ENCODE assay signal across 1 cellular context in genomic region chr17:55433629-55434422, GRCh38.
TF ChIP-seq lines count a peak whose summit lies in the region.

No MANE protein-coding gene starts in this region.

TF ChIP-seq in HepG2, 621 proteins besides CTCF, POLR2A, EP300 and RAD21 (continued from another document and continues in another):
- TF ChIP-seq ZNF597 (CRISPR knock-in tag; IDR thresholded peaks at IDR 0.05): no peak
- TF ChIP-seq LCORL (IDR thresholded peaks at IDR 0.05): no peak
- TF ChIP-seq LCORL (CRISPR knock-in tag; IDR thresholded peaks at IDR 0.05): no peak
- TF ChIP-seq SP140L (CRISPR knock-in tag; IDR thresholded peaks at IDR 0.05; ENCODE audit: borderline replicate concordance): peak; percentile 29; the same call in 1 of the 2 replicates
- peak; percentile 36; the same call in 1 of the 2 replicates for TF ChIP-seq POGZ (CRISPR knock-in tag; IDR thresholded peaks at IDR 0.05)
- TF ChIP-seq DNMT1 (CRISPR knock-in tag; IDR thresholded peaks at IDR 0.05): 0 out of 2 replicates have a peak, but pooled peaks have one; percentile 39
- TF ChIP-seq XBP1 (CRISPR knock-in tag; IDR thresholded peaks at IDR 0.05): no peak
- TF ChIP-seq ZNF296 (CRISPR knock-in tag; conservative IDR thresholded peaks at IDR 0.05): no peak
- TF ChIP-seq ZNF30 (CRISPR knock-in tag; IDR thresholded peaks at IDR 0.05): no peak
- TF ChIP-seq ZMYM2 (CRISPR knock-in tag; IDR thresholded peaks at IDR 0.05): peak; percentile 71; the same call in 1 of the 2 replicates
- no peak; the same call in 1 of the 2 replicates for TF ChIP-seq ZNF747 (CRISPR knock-in tag; IDR thresholded peaks at IDR 0.05; ENCODE audit: borderline replicate concordance)
- peak; percentile 74; the same call in 1 of the 2 replicates for TF ChIP-seq ZNF331 (CRISPR knock-in tag; IDR thresholded peaks at IDR 0.05)
- TF ChIP-seq SMAD9 (CRISPR knock-in tag; IDR thresholded peaks at IDR 0.05): no peak
- TF ChIP-seq ZNF616 (CRISPR knock-in tag; IDR thresholded peaks at IDR 0.05; ENCODE audit: low read depth): no peak
- no peak for TF ChIP-seq ONECUT2 (CRISPR knock-in tag; IDR thresholded peaks at IDR 0.05)
- peak; percentile 34; the same call in 1 of the 2 replicates for TF ChIP-seq ZNF710 (CRISPR knock-in tag; IDR thresholded peaks at IDR 0.05; ENCODE audit: borderline replicate concordance)
- TF ChIP-seq PPARG (CRISPR knock-in tag; conservative IDR thresholded peaks at IDR 0.05): peak; percentile 82
- 0 out of 2 replicates have a peak, but pooled peaks have one; percentile 51 for TF ChIP-seq MEIS1 (CRISPR knock-in tag; IDR thresholded peaks at IDR 0.05; ENCODE audit: borderline replicate concordance)
- TF ChIP-seq RCOR2 (CRISPR knock-in tag; IDR thresholded peaks at IDR 0.05): peak; percentile 70
- TF ChIP-seq, protein P1, sequence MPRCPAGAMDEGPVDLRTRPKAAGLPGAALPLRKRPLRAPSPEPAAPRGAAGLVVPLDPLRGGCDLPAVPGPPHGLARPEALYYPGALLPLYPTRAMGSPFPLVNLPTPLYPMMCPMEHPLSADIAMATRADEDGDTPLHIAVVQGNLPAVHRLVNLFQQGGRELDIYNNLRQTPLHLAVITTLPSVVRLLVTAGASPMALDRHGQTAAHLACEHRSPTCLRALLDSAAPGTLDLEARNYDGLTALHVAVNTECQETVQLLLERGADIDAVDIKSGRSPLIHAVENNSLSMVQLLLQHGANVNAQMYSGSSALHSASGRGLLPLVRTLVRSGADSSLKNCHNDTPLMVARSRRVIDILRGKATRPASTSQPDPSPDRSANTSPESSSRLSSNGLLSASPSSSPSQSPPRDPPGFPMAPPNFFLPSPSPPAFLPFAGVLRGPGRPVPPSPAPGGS (CRISPR knock-in tag; IDR thresholded peaks at IDR 0.05): no peak
- TF ChIP-seq ZNF451 (CRISPR knock-in tag; IDR thresholded peaks at IDR 0.05): no peak
- 0 out of 2 replicates have a peak, but pooled peaks have one; percentile 13 for TF ChIP-seq ATF2 (CRISPR knock-in tag; IDR thresholded peaks at IDR 0.05)
- peak; percentile 52; the same call in 1 of the 2 replicates for TF ChIP-seq ZFX (CRISPR knock-in tag; IDR thresholded peaks at IDR 0.05; ENCODE audit: low read depth)
- TF ChIP-seq ZC3H4 (CRISPR knock-in tag; IDR thresholded peaks at IDR 0.05; ENCODE audit: borderline replicate concordance): 0 out of 2 replicates have a peak, but pooled peaks have one; percentile 2
- TF ChIP-seq, protein P2, sequence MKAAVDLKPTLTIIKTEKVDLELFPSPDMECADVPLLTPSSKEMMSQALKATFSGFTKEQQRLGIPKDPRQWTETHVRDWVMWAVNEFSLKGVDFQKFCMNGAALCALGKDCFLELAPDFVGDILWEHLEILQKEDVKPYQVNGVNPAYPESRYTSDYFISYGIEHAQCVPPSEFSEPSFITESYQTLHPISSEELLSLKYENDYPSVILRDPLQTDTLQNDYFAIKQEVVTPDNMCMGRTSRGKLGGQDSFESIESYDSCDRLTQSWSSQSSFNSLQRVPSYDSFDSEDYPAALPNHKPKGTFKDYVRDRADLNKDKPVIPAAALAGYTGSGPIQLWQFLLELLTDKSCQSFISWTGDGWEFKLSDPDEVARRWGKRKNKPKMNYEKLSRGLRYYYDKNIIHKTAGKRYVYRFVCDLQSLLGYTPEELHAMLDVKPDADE (CRISPR knock-in tag; IDR thresholded peaks at IDR 0.05): no peak
- peak; percentile 52; the same call in 1 of the 2 replicates for TF ChIP-seq ARID2 (CRISPR knock-in tag; IDR thresholded peaks at IDR 0.05; ENCODE audit: borderline replicate concordance)
- no peak for TF ChIP-seq ATRX (CRISPR knock-in tag; IDR thresholded peaks at IDR 0.05; ENCODE audit: borderline replicate concordance)
- no peak for TF ChIP-seq RBM39 (IDR thresholded peaks at IDR 0.05; ENCODE audit: low read depth, low read length, poor library complexity, severe bottlenecking)
- no peak; the same call in 1 of the 2 replicates for TF ChIP-seq KDM5A (IDR thresholded peaks at IDR 0.05; ENCODE audit: borderline replicate concordance, low read length)
- TF ChIP-seq CEBPG (CRISPR knock-in tag; IDR thresholded peaks at IDR 0.05): peak; percentile 88
- TF ChIP-seq NCOR1 (IDR thresholded peaks at IDR 0.05; ENCODE audit: borderline replicate concordance, low read length): peak; percentile 83
- TF ChIP-seq ZNF12 (CRISPR knock-in tag; IDR thresholded peaks at IDR 0.05): peak; percentile 88; the same call in 1 of the 2 replicates
- TF ChIP-seq ZBTB7A (CRISPR knock-in tag; IDR thresholded peaks at IDR 0.05): 0 out of 2 replicates have a peak, but pooled peaks have one; percentile 10
- TF ChIP-seq SIX1 (CRISPR knock-in tag; IDR thresholded peaks at IDR 0.05; ENCODE audit: borderline replicate concordance): peak; percentile 66
- TF ChIP-seq MATR3 (CRISPR knock-in tag; IDR thresholded peaks at IDR 0.05): no peak
- TF ChIP-seq MED13 (CRISPR knock-in tag; IDR thresholded peaks at IDR 0.05): peak; percentile 80; the same call in 1 of the 2 replicates
- TF ChIP-seq CHCHD3 (CRISPR knock-in tag; IDR thresholded peaks at IDR 0.05): no peak
- no peak for TF ChIP-seq MTA3 (CRISPR knock-in tag; IDR thresholded peaks at IDR 0.05)
- no peak for TF ChIP-seq SRY (CRISPR knock-in tag; IDR thresholded peaks at IDR 0.05)
- TF ChIP-seq MLX (CRISPR knock-in tag; IDR thresholded peaks at IDR 0.05): no peak
- TF ChIP-seq ZSCAN20 (CRISPR knock-in tag; IDR thresholded peaks at IDR 0.05; ENCODE audit: borderline replicate concordance): 0 out of 2 replicates have a peak, but pooled peaks have one; percentile 8
- no peak for TF ChIP-seq KDM5B (CRISPR knock-in tag; IDR thresholded peaks at IDR 0.05; ENCODE audit: borderline replicate concordance)
- no peak for TF ChIP-seq NR3C1 (CRISPR knock-in tag; IDR thresholded peaks at IDR 0.05)
- TF ChIP-seq ZNF251 (CRISPR knock-in tag; IDR thresholded peaks at IDR 0.05): no peak
- TF ChIP-seq SNRNP70 (IDR thresholded peaks at IDR 0.05; ENCODE audit: low read depth, low read length): no peak
- TF ChIP-seq, protein P3, sequence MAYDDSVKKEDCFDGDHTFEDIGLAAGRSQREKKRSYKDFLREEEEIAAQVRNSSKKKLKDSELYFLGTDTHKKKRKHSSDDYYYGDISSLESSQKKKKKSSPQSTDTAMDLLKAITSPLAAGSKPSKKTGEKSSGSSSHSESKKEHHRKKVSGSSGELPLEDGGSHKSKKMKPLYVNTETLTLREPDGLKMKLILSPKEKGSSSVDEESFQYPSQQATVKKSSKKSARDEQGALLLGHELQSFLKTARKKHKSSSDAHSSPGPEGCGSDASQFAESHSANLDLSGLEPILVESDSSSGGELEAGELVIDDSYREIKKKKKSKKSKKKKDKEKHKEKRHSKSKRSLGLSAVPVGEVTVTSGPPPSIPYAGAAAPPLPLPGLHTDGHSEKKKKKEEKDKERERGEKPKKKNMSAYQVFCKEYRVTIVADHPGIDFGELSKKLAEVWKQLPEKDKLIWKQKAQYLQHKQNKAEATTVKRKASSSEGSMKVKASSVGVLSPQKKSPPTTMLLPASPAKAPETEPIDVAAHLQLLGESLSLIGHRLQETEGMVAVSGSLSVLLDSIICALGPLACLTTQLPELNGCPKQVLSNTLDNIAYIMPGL (CRISPR knock-in tag; IDR thresholded peaks at IDR 0.05; ENCODE audit: borderline replicate concordance in 1 of 2, low read depth in 1 of 2): peak in 1 of 2 experiments; percentile 6; a peak in 1 of 4 replicates
- peak; percentile 98 for TF ChIP-seq SSRP1 (CRISPR knock-in tag; IDR thresholded peaks at IDR 0.05)
- TF ChIP-seq YY1 (IDR thresholded peaks at IDR 0.05; ENCODE audit: insufficient read depth, insufficient replicate concordance, low read depth, low read length): peak; percentile 21
- TF ChIP-seq SP1 (IDR thresholded peaks at IDR 0.05): no peak
- TF ChIP-seq SP1 (CRISPR knock-in tag; IDR thresholded peaks at IDR 0.05): 0 out of 2 replicates have a peak, but pooled peaks have one; percentile 10
- no peak for TF ChIP-seq ZUFSP (CRISPR knock-in tag; IDR thresholded peaks at IDR 0.05; ENCODE audit: borderline replicate concordance)
- TF ChIP-seq SRSF4 (IDR thresholded peaks at IDR 0.05; ENCODE audit: low read depth, low read length, poor library complexity, severe bottlenecking): no peak
- TF ChIP-seq WIZ (CRISPR knock-in tag; IDR thresholded peaks at IDR 0.05): no peak
- TF ChIP-seq, protein P4, sequence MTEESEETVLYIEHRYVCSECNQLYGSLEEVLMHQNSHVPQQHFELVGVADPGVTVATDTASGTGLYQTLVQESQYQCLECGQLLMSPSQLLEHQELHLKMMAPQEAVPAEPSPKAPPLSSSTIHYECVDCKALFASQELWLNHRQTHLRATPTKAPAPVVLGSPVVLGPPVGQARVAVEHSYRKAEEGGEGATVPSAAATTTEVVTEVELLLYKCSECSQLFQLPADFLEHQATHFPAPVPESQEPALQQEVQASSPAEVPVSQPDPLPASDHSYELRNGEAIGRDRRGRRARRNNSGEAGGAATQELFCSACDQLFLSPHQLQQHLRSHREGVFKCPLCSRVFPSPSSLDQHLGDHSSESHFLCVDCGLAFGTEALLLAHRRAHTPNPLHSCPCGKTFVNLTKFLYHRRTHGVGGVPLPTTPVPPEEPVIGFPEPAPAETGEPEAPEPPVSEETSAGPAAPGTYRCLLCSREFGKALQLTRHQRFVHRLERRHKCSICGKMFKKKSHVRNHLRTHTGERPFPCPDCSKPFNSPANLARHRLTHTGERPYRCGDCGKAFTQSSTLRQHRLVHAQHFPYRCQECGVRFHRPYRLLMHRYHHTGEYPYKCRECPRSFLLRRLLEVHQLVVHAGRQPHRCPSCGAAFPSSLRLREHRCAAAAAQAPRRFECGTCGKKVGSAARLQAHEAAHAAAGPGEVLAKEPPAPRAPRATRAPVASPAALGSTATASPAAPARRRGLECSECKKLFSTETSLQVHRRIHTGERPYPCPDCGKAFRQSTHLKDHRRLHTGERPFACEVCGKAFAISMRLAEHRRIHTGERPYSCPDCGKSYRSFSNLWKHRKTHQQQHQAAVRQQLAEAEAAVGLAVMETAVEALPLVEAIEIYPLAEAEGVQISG (CRISPR knock-in tag; IDR thresholded peaks at IDR 0.05): no peak
- no peak for TF ChIP-seq PCBP2 (optimal IDR thresholded peaks at IDR 0.05; ENCODE audit: low read depth, low read length, poor library complexity, severe bottlenecking)
- TF ChIP-seq ZNF660 (CRISPR knock-in tag; IDR thresholded peaks at IDR 0.05; ENCODE audit: borderline replicate concordance, low read depth): no peak
- no peak for TF ChIP-seq PTBP1 (IDR thresholded peaks at IDR 0.05; ENCODE audit: low read depth, low read length, poor library complexity, severe bottlenecking)
- peak; percentile 13; the same call in 1 of the 2 replicates for TF ChIP-seq ZBTB20 (CRISPR knock-in tag; IDR thresholded peaks at IDR 0.05; ENCODE audit: borderline replicate concordance, low read depth)
